8 cellular contexts compared by ENCODE assay signal in genomic region chr6:28597217-28597835, GRCh38.
DNase-seq lines count a peak whose midpoint lies in the region; ATAC-seq lines count a peak whose summit lies in the region.

No MANE protein-coding gene starts in this region.

- no peaks in the 10 kb centered on the region for H3K27me3 ChIP-seq in Karpas-422 (ENCODE audit: low read length)

- no peaks in the 10 kb centered on the region for H3K9me2 ChIP-seq in Karpas-422 (replicated peaks; ENCODE audit: insufficient read depth, low read length)

- no peaks in the 10 kb centered on the region; the same call in 1 of the 2 replicates for H3K4me1 ChIP-seq in Karpas-422 (ENCODE audit: low read length)

- H3K4me2 ChIP-seq in Karpas-422 (ENCODE audit: low read depth, low read length, poor library complexity, severe bottlenecking), result no peak overlapping the region

- DNase-seq in activated T-cell treated with anti-CD3 and anti-CD28 coated beads for 48 hours (ENCODE audit: low read depth) (peak; percentile 55), activated T-cell treated with anti-CD3 and anti-CD28 coated beads for 4 hours (no peak), NCI-H2227 treated with DMSO at 0.1 percent for 48 hours (lab: John Stamatoyannopoulos, UW) (peak; percentile 96), amniotic stem cell (lab: John Stamatoyannopoulos, UW) (peak; percentile 20), left kidney (ENCODE audit: low read depth, low spot score) (peak; percentile 48), Karpas-422 (no peak), germinal center (ENCODE audit: low spot score) (no peak)

- H3K9me3 ChIP-seq in Karpas-422 (ENCODE audit: low read length), result no peaks in the 10 kb centered on the region

- no peak overlapping the region for H3K4me3 ChIP-seq in Karpas-422 (ENCODE audit: low read length)

- H3K36me3 ChIP-seq in Karpas-422 (ENCODE audit: insufficient read depth, low read length), result no peaks in the 10 kb centered on the region

- H2AFZ ChIP-seq in Karpas-422 (ENCODE audit: low read length), result no peak overlapping the region

- no peak overlapping the region for H3K9ac ChIP-seq in Karpas-422 (ENCODE audit: low read length)

- no peak overlapping the region for H3K27ac ChIP-seq in Karpas-422 (ENCODE audit: low read length)

- ATAC-seq in GM19351 (IDR thresholded peaks at IDR 0.05; ENCODE audit: unreplicated experiment), result no peak

- H4K20me1 ChIP-seq in Karpas-422 (ENCODE audit: insufficient read depth, low read depth, low read length), result no peaks in the 10 kb centered on the region

- H3K79me2 ChIP-seq in Karpas-422 (ENCODE audit: low read length), result no peaks in the 10 kb centered on the region

Comparison
In these comparisons a context has a peak if more than half of its experiments do, and no peak if none do; other contexts are left out.
1. DNase-seq: peak in activated T-cell treated with anti-CD3 and anti-CD28 coated beads for 48 hours (single experiment), NCI-H2227 treated with DMSO at 0.1 percent for 48 hours (single experiment), amniotic stem cell (single experiment) and left kidney (single experiment); none in activated T-cell treated with anti-CD3 and anti-CD28 coated beads for 4 hours (single experiment), Karpas-422 (single experiment) and germinal center (single experiment).